Comparison of ENCODE assay signal across 14 cellular contexts in genomic region chr11:12786450-12786849, GRCh38.
DNase-seq lines count a peak whose midpoint lies in the region; ATAC-seq and TF ChIP-seq lines count a peak whose summit lies in the region.
"Had no signal": no experiment of that assay in that cellular context is flagged by ENCODE, and none has a peak within 500 bp of the region (broad histone marks: within the 10 kb centered on the region; RNA-seq: fewer than 3 reads in every experiment).

No MANE protein-coding gene starts in this region.

- H2AFZ ChIP-seq in SK-N-SH (ENCODE audit: low read depth) = no peak overlapping the region
- no peak overlapping the region for H2AFZ ChIP-seq in neural progenitor cell (replicated peaks)
- H2AFZ ChIP-seq: GM23248 had no signal

- peaks cover 96% of the 10 kb centered on the region for H3K79me2 ChIP-seq in SK-N-SH (ENCODE audit: insufficient read depth)
- peaks cover 97% of the 10 kb centered on the region for H3K79me2 ChIP-seq in neural progenitor cell (ENCODE audit: low read depth)

- H3K9me3 ChIP-seq in SK-N-SH (no peaks in the 10 kb centered on the region), RWPE2 (ENCODE audit: severe bottlenecking) (no peaks in the 10 kb centered on the region), neural progenitor cell (ENCODE audit: low read depth) (no peaks in the 10 kb centered on the region), HAP-1 (no peaks in the 10 kb centered on the region)

- H3K27me3 ChIP-seq in SK-N-SH (ENCODE audit: insufficient read depth) (no peaks in the 10 kb centered on the region), RWPE2 (ENCODE audit: insufficient read depth, poor library complexity, severe bottlenecking) (no peaks in the 10 kb centered on the region), neural progenitor cell (no peaks in the 10 kb centered on the region), HAP-1 (ENCODE audit: low read depth) (no peaks in the 10 kb centered on the region)

- H3F3A ChIP-seq in SK-N-SH (replicated peaks; ENCODE audit: insufficient read depth) = peaks cover 19% of the 10 kb centered on the region
- H3F3A ChIP-seq in neural progenitor cell (ENCODE audit: low read depth) = peaks cover 10% of the 10 kb centered on the region

- peak; percentile 2; the same call in 1 of the 3 replicates for ATAC-seq in SK-N-SH treated with all-trans-retinoic acid at 6 μM for 48 hours
- no peak for ATAC-seq in RWPE2 (ENCODE audit: low read depth)
- no peak for ATAC-seq in GM18907 (IDR thresholded peaks at IDR 0.05; ENCODE audit: unreplicated experiment)
- ATAC-seq: CD8-positive, alpha-beta T cell had no signal

- H3K9me3 Mint-ChIP-seq in endothelial cell (ENCODE audit: unreplicated experiment) (no peaks in the 10 kb centered on the region), neural progenitor cell (no peaks in the 10 kb centered on the region)
- H3K9me3 Mint-ChIP-seq: CD8-positive, alpha-beta T cell had no signal

- H3K27ac Mint-ChIP-seq in endothelial cell (ENCODE audit: unreplicated experiment) = no peak overlapping the region
- H3K27ac Mint-ChIP-seq in neural progenitor cell = no peak overlapping the region
- H3K27ac Mint-ChIP-seq: CD8-positive, alpha-beta T cell had no signal

- no peak overlapping the region for H3K4me3 ChIP-seq in SK-N-SH (ENCODE audit: low read depth in 2 of 2, low read length in 1 of 2)
- no peak overlapping the region for H3K4me3 ChIP-seq in RWPE2 (ENCODE audit: severe bottlenecking)
- H3K4me3 ChIP-seq in neural progenitor cell = no peak overlapping the region
- no peak overlapping the region for H3K4me3 ChIP-seq in HAP-1
- H3K4me3 ChIP-seq: GM23248 had no signal

- no peak for TF ChIP-seq EP300 in SK-N-SH (IDR thresholded peaks at IDR 0.05; ENCODE audit: borderline replicate concordance in 1 of 2, low read depth in 1 of 2, low read length in 1 of 2)

- CTCF ChIA-PET in SK-N-SH (lab: Yijun Ruan, JAX) = interaction anchor here (1.2 to 1.5 kb wide), 3 partner anchors 12 to 17 kb away, joined by 3 read pairs; no protein-coding TSS in a partner anchor

- peaks cover 2% of the 10 kb centered on the region for H3K27me3 Mint-ChIP-seq in endothelial cell (ENCODE audit: unreplicated experiment)
- peaks cover 2% of the 10 kb centered on the region for H3K27me3 Mint-ChIP-seq in neural progenitor cell (ENCODE audit: insufficient read depth, low read depth)

- H3K4me1 ChIP-seq in SK-N-SH (ENCODE audit: control insufficient read depth in 1 of 2, insufficient read depth in 2 of 2, low read depth in 1 of 2, low read length in 1 of 2) (peaks cover 14 to 26% of the 10 kb centered on the region in 2 experiments; a peak in 2 of 4 replicates), RWPE2 (ENCODE audit: insufficient read depth, poor library complexity, severe bottlenecking) (peaks cover 13% of the 10 kb centered on the region), neural progenitor cell (peaks cover 18% of the 10 kb centered on the region), HAP-1 (peaks cover 2% of the 10 kb centered on the region; the same call in 1 of the 2 replicates)

- H3K36me3 ChIP-seq in SK-N-SH (replicated peaks in 1 of 2; ENCODE audit: control insufficient read depth in 1 of 2, insufficient read depth in 2 of 2, low read length in 1 of 2) (peaks cover 0 to 20% of the 10 kb centered on the region in 2 experiments), RWPE2 (ENCODE audit: low read depth) (peaks cover 11% of the 10 kb centered on the region; the same call in 1 of the 2 replicates), neural progenitor cell (no peaks in the 10 kb centered on the region), HAP-1 (replicated peaks) (peaks cover 3% of the 10 kb centered on the region; the same call in 1 of the 2 replicates)

- H3K4me2 ChIP-seq in SK-N-SH = no peak overlapping the region
- H3K4me2 ChIP-seq in neural progenitor cell = peak overlapping the region; percentile 44

- H3K4me3 Mint-ChIP-seq in endothelial cell (ENCODE audit: unreplicated experiment) (peak overlapping the region; percentile 6), neural progenitor cell (no peak overlapping the region)
- H3K4me3 Mint-ChIP-seq: CD8-positive, alpha-beta T cell had no signal

- H3K36me3 Mint-ChIP-seq in endothelial cell (ENCODE audit: low read depth, unreplicated experiment) (peaks cover 13% of the 10 kb centered on the region), neural progenitor cell (peaks cover 19% of the 10 kb centered on the region)
- H3K36me3 Mint-ChIP-seq: CD8-positive, alpha-beta T cell had no signal

- WGBS in SK-N-SH (ENCODE audit: low lambda C conversion rate) = over 99% methylated on average over 4 of the region's 4 CpGs

- no peak for TF ChIP-seq RAD21 in SK-N-SH (IDR thresholded peaks at IDR 0.05; ENCODE audit: low read length)

- peaks cover 62% of the 10 kb centered on the region for H4K20me1 ChIP-seq in SK-N-SH (ENCODE audit: insufficient read depth)
- peaks cover 92% of the 10 kb centered on the region for H4K20me1 ChIP-seq in neural progenitor cell (ENCODE audit: low read depth)

- DNase-seq in SK-N-SH (no peak), RWPE2 (ENCODE audit: low spot score) (no peak), endothelial cell (ENCODE audit: low spot score) (no peak), neural progenitor cell (ENCODE audit: low spot score) (no peak), NCI-H146 (lab: John Stamatoyannopoulos, UW) (no peak), HAP-1 (ENCODE audit: low spot score in 2 of 2) (no peak)
- DNase-seq: 8988T; CD8-positive, alpha-beta T cell; GM23248; KBM-7; NCI-H2227 treated with DMSO at 0.1 percent for 48 hours; NCI-H524 had no signal

- peak overlapping the region in 1 of 2 experiments; percentile 81; a peak in 1 of 4 replicates for H3K27ac ChIP-seq in SK-N-SH (ENCODE audit: low read depth in 2 of 2, low read length in 1 of 2)
- peak overlapping the region; percentile 24 for H3K27ac ChIP-seq in RWPE2 (ENCODE audit: poor library complexity, severe bottlenecking)
- H3K27ac ChIP-seq in neural progenitor cell = peak overlapping the region; percentile 60
- H3K27ac ChIP-seq: GM23248 had no signal

- H3K9ac ChIP-seq in SK-N-SH (no peak overlapping the region), neural progenitor cell (no peak overlapping the region)
- H3K9ac ChIP-seq: GM23248 had no signal

- H3K4me1 Mint-ChIP-seq in endothelial cell (ENCODE audit: unreplicated experiment) = peaks cover 37% of the 10 kb centered on the region
- peaks cover 35% of the 10 kb centered on the region for H3K4me1 Mint-ChIP-seq in neural progenitor cell

- POLR2A ChIA-PET in SK-N-SH (lab: Yijun Ruan, JAX) = no interaction called here

- no peak for TF ChIP-seq CTCF in SK-N-SH (IDR thresholded peaks at IDR 0.05)
- TF ChIP-seq CTCF in RWPE2 (IDR thresholded peaks at IDR 0.05; ENCODE audit: poor library complexity, severe bottlenecking) = no peak
- no peak for TF ChIP-seq CTCF in endothelial cell (IDR thresholded peaks at IDR 0.05; ENCODE audit: unreplicated experiment)
- TF ChIP-seq CTCF in neural progenitor cell (IDR thresholded peaks at IDR 0.05) = no peak

- in situ Hi-C loops in HAP-1 (cut with MboI; ENCODE audit: low sequenced_read_pairs) = no loop called here

- no peaks in the 10 kb centered on the region for H3K9me2 ChIP-seq in SK-N-SH

TF ChIP-seq in SK-N-SH treated with all-trans-retinoic acid at 6 μM for 48 hours, 23 proteins besides CTCF, POLR2A, EP300 and RAD21 (continues in another document):
- TF ChIP-seq, protein P1, sequence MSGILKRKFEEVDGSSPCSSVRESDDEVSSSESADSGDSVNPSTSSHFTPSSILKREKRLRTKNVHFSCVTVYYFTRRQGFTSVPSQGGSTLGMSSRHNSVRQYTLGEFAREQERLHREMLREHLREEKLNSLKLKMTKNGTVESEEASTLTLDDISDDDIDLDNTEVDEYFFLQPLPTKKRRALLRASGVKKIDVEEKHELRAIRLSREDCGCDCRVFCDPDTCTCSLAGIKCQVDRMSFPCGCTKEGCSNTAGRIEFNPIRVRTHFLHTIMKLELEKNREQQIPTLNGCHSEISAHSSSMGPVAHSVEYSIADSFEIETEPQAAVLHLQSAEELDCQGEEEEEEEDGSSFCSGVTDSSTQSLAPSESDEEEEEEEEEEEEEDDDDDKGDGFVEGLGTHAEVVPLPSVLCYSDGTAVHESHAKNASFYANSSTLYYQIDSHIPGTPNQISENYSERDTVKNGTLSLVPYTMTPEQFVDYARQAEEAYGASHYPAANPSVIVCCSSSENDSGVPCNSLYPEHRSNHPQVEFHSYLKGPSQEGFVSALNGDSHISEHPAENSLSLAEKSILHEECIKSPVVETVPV (CRISPR knock-in tag; IDR thresholded peaks at IDR 0.05) = no peak
- TF ChIP-seq ZC3H10 (CRISPR knock-in tag; IDR thresholded peaks at IDR 0.05) (no peak), ZFP30 (CRISPR knock-in tag; IDR thresholded peaks at IDR 0.05) (no peak), GLIS3 (CRISPR knock-in tag; IDR thresholded peaks at IDR 0.05) (no peak), RARB (CRISPR knock-in tag; IDR thresholded peaks at IDR 0.05) (no peak), ISL1 (CRISPR knock-in tag; IDR thresholded peaks at IDR 0.05) (no peak)

TF ChIP-seq in SK-N-SH, 30 proteins besides CTCF, POLR2A, EP300 and RAD21 (continues in another document):
- TF ChIP-seq PBX3 (IDR thresholded peaks at IDR 0.05) (no peak), TAF1 (IDR thresholded peaks at IDR 0.05; ENCODE audit: borderline replicate concordance, low read depth, low read length) (no peak), FOXM1 (IDR thresholded peaks at IDR 0.05; ENCODE audit: low read depth) (no peak), GATA2 (CRISPR knock-in tag; IDR thresholded peaks at IDR 0.05) (no peak)
- TF ChIP-seq, protein P2, sequence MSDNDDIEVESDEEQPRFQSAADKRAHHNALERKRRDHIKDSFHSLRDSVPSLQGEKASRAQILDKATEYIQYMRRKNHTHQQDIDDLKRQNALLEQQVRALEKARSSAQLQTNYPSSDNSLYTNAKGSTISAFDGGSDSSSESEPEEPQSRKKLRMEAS (IDR thresholded peaks at IDR 0.05; ENCODE audit: low read depth) = no peak
- TF ChIP-seq, protein P3, sequence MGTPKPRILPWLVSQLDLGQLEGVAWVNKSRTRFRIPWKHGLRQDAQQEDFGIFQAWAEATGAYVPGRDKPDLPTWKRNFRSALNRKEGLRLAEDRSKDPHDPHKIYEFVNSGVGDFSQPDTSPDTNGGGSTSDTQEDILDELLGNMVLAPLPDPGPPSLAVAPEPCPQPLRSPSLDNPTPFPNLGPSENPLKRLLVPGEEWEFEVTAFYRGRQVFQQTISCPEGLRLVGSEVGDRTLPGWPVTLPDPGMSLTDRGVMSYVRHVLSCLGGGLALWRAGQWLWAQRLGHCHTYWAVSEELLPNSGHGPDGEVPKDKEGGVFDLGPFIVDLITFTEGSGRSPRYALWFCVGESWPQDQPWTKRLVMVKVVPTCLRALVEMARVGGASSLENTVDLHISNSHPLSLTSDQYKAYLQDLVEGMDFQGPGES (IDR thresholded peaks at IDR 0.05; ENCODE audit: low read depth, low read length) = no peak
